Comparison of ENCODE assay signal across 29 cellular contexts in the genomic region with DNA sequence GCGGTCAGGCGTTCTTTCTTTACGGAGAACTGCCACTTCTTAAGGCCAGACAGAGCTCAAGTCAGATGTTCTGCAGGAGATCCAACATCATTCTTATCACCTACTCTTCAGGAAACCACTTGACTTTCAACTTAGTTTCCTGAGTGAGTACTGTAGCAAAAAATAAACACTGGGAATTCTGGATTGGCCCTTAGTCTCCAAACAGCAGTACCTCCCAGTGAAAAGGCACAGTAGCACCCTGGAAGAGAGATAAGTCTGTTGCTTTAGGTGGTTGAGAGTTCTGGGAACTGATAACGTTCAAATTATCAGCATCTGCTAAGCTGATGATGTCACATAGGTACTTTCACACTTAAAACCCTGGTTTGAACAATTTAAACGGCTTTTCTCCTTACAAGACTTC.
"Had no signal": no experiment of that assay in that cellular context is flagged by ENCODE, and none has a peak within 500 bp of the region (broad histone marks: within the 10 kb centered on the region; RNA-seq: fewer than 3 reads in every experiment).

No MANE protein-coding gene starts in this region.

- H3K27ac Mint-ChIP-seq: mesothelial cell of epicardium; naive thymus-derived CD4-positive, alpha-beta T cell; natural killer cell treated with Interleukin-12 subunit alpha and Interleukin-12 subunit beta and Interleukin-15 and Interleukin-18, amount 100 ng/mL, for 72 hours; stimulated activated naive B cell treated with anti-CD40 and anti-IgM and Interleukin-4, amounts not matched to agents 10 μg/mL and 1 μg/mL and 100 μg/mL, for 72 hours had no signal

- H3K27ac ChIP-seq: heart left ventricle, left ventricle myocardium inferior, pancreas, prostate gland, skin epidermis, stomach, testis, thyroid gland, transverse colon, upper lobe of left lung had no signal

- H3K4me3 Mint-ChIP-seq: mesothelial cell of epicardium; naive thymus-derived CD4-positive, alpha-beta T cell; natural killer cell treated with Interleukin-12 subunit alpha and Interleukin-12 subunit beta and Interleukin-15 and Interleukin-18, amount 100 ng/mL, for 72 hours; stimulated activated naive B cell treated with anti-CD40 and anti-IgM and Interleukin-4, amounts not matched to agents 10 μg/mL and 1 μg/mL and 100 μg/mL, for 72 hours had no signal

- H3K4me1 Mint-ChIP-seq: mesothelial cell of epicardium; naive thymus-derived CD4-positive, alpha-beta T cell; stimulated activated naive B cell treated with anti-CD40 and anti-IgM and Interleukin-4, amounts not matched to agents 10 μg/mL and 1 μg/mL and 100 μg/mL, for 72 hours had no signal

- H3K27me3 ChIP-seq: heart left ventricle, pancreas, stomach, testis, thyroid gland, transverse colon, upper lobe of left lung had no signal

- DNase-seq: heart left ventricle; hippocampal formation; left colon; left ventricle myocardium inferior; mammary epithelial cell; mesenchymal stem cell; mucosa of descending colon; naive thymus-derived CD4-positive, alpha-beta T cell; nucleus accumbens; pancreas; posterior cingulate gyrus; retina; right cardiac atrium; stimulated activated CD4-positive, alpha-beta T cell treated with anti-CD3 and anti-CD28 coated beads, Interleukin-12 subunit alpha, Interleukin-12 subunit beta, amount 100 ng/mL, for 4 hours; stimulated activated CD4-positive, alpha-beta T cell treated with anti-CD3 and anti-CD28 coated beads, Interleukin-15, amount 100 ng/mL, for 24 hours; stimulated activated CD4-positive, alpha-beta T cell treated with anti-CD3 and anti-CD28 coated beads, Interleukin-2, amount 100 ng/mL, for 24 hours; stimulated activated CD4-positive, alpha-beta T cell treated with anti-CD3 and anti-CD28 coated beads, Interleukin-4, amount 100 ng/mL, for 1 hour; stimulated activated naive B cell treated with anti-CD40 and anti-IgM and Interleukin-4, amounts not matched to agents 10 μg/mL and 1 μg/mL and 100 μg/mL, for 72 hours; stimulated activated naive CD8-positive, alpha-beta T cell treated with anti-CD3 and anti-CD28 coated beads, Interleukin-15, Interleukin-2, amounts not matched to agents 100 U/mL and 50 U/mL, for 24 hours; stomach; testis; thyroid gland; transverse colon; upper lobe of left lung had no signal

- ATAC-seq: heart left ventricle; left colon; mucosa of descending colon; naive thymus-derived CD4-positive, alpha-beta T cell; natural killer cell treated with Interleukin-12 subunit alpha and Interleukin-12 subunit beta and Interleukin-15 and Interleukin-18, amount 100 ng/mL, for 72 hours; pancreas; sciatic nerve; stimulated activated naive B cell treated with anti-CD40 and anti-IgM and Interleukin-4, amounts not matched to agents 10 μg/mL and 1 μg/mL and 100 μg/mL, for 72 hours; stimulated activated naive CD8-positive, alpha-beta T cell treated with anti-CD3 and anti-CD28 coated beads, Interleukin-15, Interleukin-2, amounts not matched to agents 100 U/mL and 50 U/mL, for 24 hours had no signal

- H3K9me3 ChIP-seq: mucosa of descending colon, pancreas, prostate gland, testis, thyroid gland, upper lobe of left lung had no signal

- H3K36me3 ChIP-seq: heart left ventricle, left ventricle myocardium inferior, pancreas, prostate gland, stomach, thyroid gland, transverse colon, upper lobe of left lung had no signal

- H3K36me3 Mint-ChIP-seq: mesothelial cell of epicardium; stimulated activated naive B cell treated with anti-CD40 and anti-IgM and Interleukin-4, amounts not matched to agents 10 μg/mL and 1 μg/mL and 100 μg/mL, for 72 hours had no signal

- H3K4me3 ChIP-seq: heart left ventricle, left ventricle myocardium inferior, mucosa of descending colon, pancreas, prostate gland, skin epidermis, stomach, testis, thyroid gland, transverse colon, upper lobe of left lung had no signal

- H3K4me1 ChIP-seq: heart left ventricle, left ventricle myocardium inferior, pancreas, prostate gland, stomach, testis, thyroid gland, transverse colon, upper lobe of left lung had no signal

- H3K27me3 Mint-ChIP-seq: naive thymus-derived CD4-positive, alpha-beta T cell; natural killer cell treated with Interleukin-12 subunit alpha and Interleukin-12 subunit beta and Interleukin-15 and Interleukin-18, amount 100 ng/mL, for 72 hours; stimulated activated naive B cell treated with anti-CD40 and anti-IgM and Interleukin-4, amounts not matched to agents 10 μg/mL and 1 μg/mL and 100 μg/mL, for 72 hours had no signal
